ENCODE assay signal across 18 cellular contexts in genomic region chr10:120493411-120494312, GRCh38. TPM values are rescaled to one million over a fixed set of nuclear protein-coding genes. Genes with fewer than 3 reads are reported as not detected.
DNase-seq lines count a peak whose midpoint lies in the region; ATAC-seq and TF ChIP-seq lines count a peak whose summit lies in the region.
"Had no signal": no experiment of that assay in that cellular context is flagged by ENCODE, and none has a peak within 500 bp of the region (broad histone marks: within the 10 kb centered on the region; RNA-seq: fewer than 3 reads in every experiment).

No MANE protein-coding gene starts in this region.

- H3K79me2 ChIP-seq in hepatocyte = no peaks in the 10 kb centered on the region
- H3K79me2 ChIP-seq: parathyroid adenoma had no signal

- no peak overlapping the region for H3K4me3 Mint-ChIP-seq in chondrocyte (ENCODE audit: unreplicated experiment)
- H3K4me3 Mint-ChIP-seq: activated T-helper 17 cell treated with anti-CD3 and anti-CD28 coated beads, Interleukin-2, amount 50 U/mL, for 72 hours; effector memory CD8-positive, alpha-beta T cell had no signal

- H2AFZ ChIP-seq in hepatocyte = no peak overlapping the region
- H2AFZ ChIP-seq: parathyroid adenoma had no signal

- H3K9me3 ChIP-seq in BE2C (no peaks in the 10 kb centered on the region), hepatocyte (ENCODE audit: low read depth) (no peaks in the 10 kb centered on the region)

- peaks cover 35% of the 10 kb centered on the region for H3K4me1 ChIP-seq in BE2C
- H3K4me1 ChIP-seq in hepatocyte (ENCODE audit: insufficient read depth) = no peaks in the 10 kb centered on the region
- H3K4me1 ChIP-seq: parathyroid adenoma had no signal

- H3K27me3 ChIP-seq in BE2C = no peaks in the 10 kb centered on the region
- H3K27me3 ChIP-seq in hepatocyte = no peaks in the 10 kb centered on the region

- H3K9me3 Mint-ChIP-seq in chondrocyte (ENCODE audit: low read depth) = no peaks in the 10 kb centered on the region
- H3K9me3 Mint-ChIP-seq: activated T-helper 17 cell treated with anti-CD3 and anti-CD28 coated beads, Interleukin-2, amount 50 U/mL, for 72 hours; effector memory CD8-positive, alpha-beta T cell had no signal

- H3K4me1 Mint-ChIP-seq in chondrocyte (ENCODE audit: low read depth) = no peaks in the 10 kb centered on the region
- H3K4me1 Mint-ChIP-seq: activated T-helper 17 cell treated with anti-CD3 and anti-CD28 coated beads, Interleukin-2, amount 50 U/mL, for 72 hours had no signal

- H3K4me2 ChIP-seq in hepatocyte = no peak overlapping the region

- H3K4me3 ChIP-seq in BE2C (ENCODE audit: low read depth, low read length) (no peak overlapping the region), hepatocyte (no peak overlapping the region)

- DNase-seq in BE2C = peak; percentile 52
- no peak for DNase-seq in DMS 273 treated with DMSO at 0.1 percent for 48 hours (lab: John Stamatoyannopoulos, UW)
- no peak for DNase-seq in hepatocyte (ENCODE audit: low spot score)
- DNase-seq in chondrocyte (ENCODE audit: low spot score) = no peak
- DNase-seq in activated CD4-positive, CD25-positive, alpha-beta regulatory T cell treated with anti-CD3 and anti-CD28 coated beads, Interleukin-2, amount 50 U/mL, for 72 hours = no peak
- DNase-seq: activated CD4-positive, alpha-beta T cell treated with anti-CD3 and anti-CD28 coated beads, Interleukin-2, amount 50 U/mL, for 48 hours; effector memory CD8-positive, alpha-beta T cell; NCI-H1417; NCI-H526 treated with DMSO at 0.1 percent for 48 hours; T-helper 2 cell; trophoblast cell had no signal

- no peaks in the 10 kb centered on the region for H4K20me1 ChIP-seq in hepatocyte (ENCODE audit: insufficient read depth, poor library complexity, severe bottlenecking)

- no peaks in the 10 kb centered on the region for H3K27me3 Mint-ChIP-seq in chondrocyte (ENCODE audit: low read depth)
- H3K27me3 Mint-ChIP-seq: activated T-helper 17 cell treated with anti-CD3 and anti-CD28 coated beads, Interleukin-2, amount 50 U/mL, for 72 hours had no signal

- H3K36me3 ChIP-seq in BE2C (no peaks in the 10 kb centered on the region), hepatocyte (replicated peaks; ENCODE audit: insufficient read depth, low read depth) (no peaks in the 10 kb centered on the region)

- H3K9me2 ChIP-seq in hepatocyte (replicated peaks; ENCODE audit: insufficient read depth) = no peaks in the 10 kb centered on the region

- 92% methylated on average over 11 of the region's 11 CpGs for WGBS in hepatocyte (ENCODE audit: low lambda C conversion rate, missing lambda C conversion rate)

- H3K36me3 Mint-ChIP-seq in chondrocyte (ENCODE audit: low read depth) = no peaks in the 10 kb centered on the region
- H3K36me3 Mint-ChIP-seq: IgD-negative memory B cell had no signal

- no peak overlapping the region for H3K27ac Mint-ChIP-seq in chondrocyte (ENCODE audit: unreplicated experiment)
- H3K27ac Mint-ChIP-seq: activated T-helper 17 cell treated with anti-CD3 and anti-CD28 coated beads, Interleukin-2, amount 50 U/mL, for 72 hours; IgD-negative memory B cell had no signal

- peak; percentile 86 for ATAC-seq in GM19351 (IDR thresholded peaks at IDR 0.05; ENCODE audit: unreplicated experiment)
- peak; percentile 67 for ATAC-seq in HG02759 (IDR thresholded peaks at IDR 0.05; ENCODE audit: unreplicated experiment)
- peak; percentile 87 for ATAC-seq in HG03469 (IDR thresholded peaks at IDR 0.05; ENCODE audit: unreplicated experiment)
- ATAC-seq: activated T-helper 17 cell treated with anti-CD3 and anti-CD28 coated beads, Interleukin-2, amount 50 U/mL, for 72 hours; effector memory CD8-positive, alpha-beta T cell had no signal

- TF ChIP-seq CTCF in BE2C (IDR thresholded peaks at IDR 0.05; ENCODE audit: low read depth, low read length) = no peak
- no peak for TF ChIP-seq CTCF in hepatocyte (IDR thresholded peaks at IDR 0.05; ENCODE audit: poor library complexity)
- TF ChIP-seq CTCF in chondrocyte (IDR thresholded peaks at IDR 0.05) = no peak

- H3K27ac ChIP-seq in hepatocyte = no peak overlapping the region
- H3K27ac ChIP-seq: parathyroid adenoma had no signal

RNA-seq across cellular contexts. Expression of gene PLPP4, which starts 36.6 kb away (rescaled TPM):
- polyA plus RNA-seq in BE2C (2012; ENCODE audit: insufficient read depth, insufficient read length, low read depth) = 3.8 TPM
- 1.5 and 3.4 TPM in 2 replicates for total RNA-seq in hepatocyte
- 10.0 and 10.8 TPM in 2 replicates for polyA plus RNA-seq in hepatocyte
- 2.8 to 11.6 TPM (median 3.0 TPM) in 3 replicates for total RNA-seq in chondrocyte
- total RNA-seq: activated T-helper 17 cell treated with anti-CD3 and anti-CD28 coated beads, Interleukin-2, amount 50 U/mL, for 72 hours; mononuclear cell had no signal
- polyA plus RNA-seq: IgD-negative memory B cell had no signal
